In the genomic region with DNA sequence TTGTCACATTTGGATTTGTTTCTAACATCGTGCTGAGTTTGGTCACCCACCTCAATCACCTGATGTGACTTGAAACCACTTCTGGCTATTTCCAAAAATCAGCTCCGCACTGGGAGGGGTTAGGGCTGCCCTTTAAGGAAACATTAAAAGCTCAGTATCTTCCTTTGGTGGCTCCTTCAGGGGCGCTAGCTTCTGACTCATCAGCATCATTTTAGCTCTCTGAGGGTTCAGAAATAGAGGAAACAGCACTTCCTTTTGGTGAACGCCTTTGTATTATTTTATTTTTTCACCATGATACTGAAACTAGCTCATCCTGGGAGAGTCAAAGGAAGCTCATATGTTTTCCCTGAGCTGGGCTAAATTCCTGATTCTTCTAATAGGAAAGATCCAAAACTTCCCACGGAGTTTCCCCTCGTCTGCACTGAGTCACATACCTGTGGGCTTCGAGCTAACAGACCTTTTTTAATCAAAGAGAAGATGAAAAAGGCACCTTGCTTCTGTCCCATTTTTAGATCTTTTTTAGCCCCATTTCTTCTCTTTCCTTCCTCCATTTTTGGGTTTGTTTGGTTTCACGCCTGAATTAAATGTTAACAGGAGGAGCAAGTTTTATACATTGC, we compare ENCODE assay signal across 9 cellular contexts. TPM values are rescaled to one million over a fixed set of nuclear protein-coding genes. Genes with fewer than 3 reads are reported as not detected.
A peak's percentile ranks its signal among the peaks of the same experiment; 100 is the strongest.
DNase-seq lines count a peak whose midpoint lies in the region; ATAC-seq, FAIRE-seq and TF ChIP-seq lines count a peak whose summit lies in the region.
"Had no signal": no experiment of that assay in that cellular context is flagged by ENCODE, and none has a peak within 500 bp of the region (broad histone marks: within the 10 kb centered on the region; RNA-seq: fewer than 3 reads in every experiment).

No MANE protein-coding gene starts in this region.

- DNase-seq in Karpas-422 (peak; percentile 75), NCI-H146 (lab: John Stamatoyannopoulos, UW) (no peak), NCI-H2227 treated with DMSO at 0.1 percent for 48 hours (lab: John Stamatoyannopoulos, UW) (no peak), H54 (ENCODE audit: insufficient read length, low spot score) (no peak), NCI-H2196 (lab: John Stamatoyannopoulos, UW; ENCODE audit: unreplicated experiment) (no peak)
- no peak for DNase-seq in effector memory CD8-positive, alpha-beta T cell

- no peaks in the 10 kb centered on the region for H3K27me3 ChIP-seq in Karpas-422 (ENCODE audit: low read length)

- no peaks in the 10 kb centered on the region for H3K9me2 ChIP-seq in Karpas-422 (replicated peaks; ENCODE audit: insufficient read depth, low read length)

- H3K9me3 ChIP-seq in Karpas-422 (ENCODE audit: low read length), result no peaks in the 10 kb centered on the region

- H4K20me1 ChIP-seq in Karpas-422 (ENCODE audit: insufficient read depth, low read depth, low read length), result no peaks in the 10 kb centered on the region

- peaks cover 22% of the 10 kb centered on the region for H3K4me1 ChIP-seq in Karpas-422 (ENCODE audit: low read length)

- H3K36me3 ChIP-seq in Karpas-422 (ENCODE audit: insufficient read depth, low read length), result no peaks in the 10 kb centered on the region

- peak overlapping the region; percentile 9 to 92 for H3K27ac Mint-ChIP-seq in effector memory CD8-positive, alpha-beta T cell

- H3K36me3 Mint-ChIP-seq in effector memory CD8-positive, alpha-beta T cell (ENCODE audit: insufficient read depth), result no peaks in the 10 kb centered on the region

- peak overlapping the region; percentile 45 for H3K4me2 ChIP-seq in Karpas-422 (ENCODE audit: low read depth, low read length, poor library complexity, severe bottlenecking)
- H3K4me2 ChIP-seq: KMS-11 had no signal

- peak; percentile 95 for ATAC-seq in GM18499 (IDR thresholded peaks at IDR 0.05; ENCODE audit: insufficient read depth, unreplicated experiment)
- peak; percentile 90 for ATAC-seq in GM21528 (IDR thresholded peaks at IDR 0.05; ENCODE audit: low FRiP score, unreplicated experiment)
- peak; percentile 81 for ATAC-seq in effector memory CD8-positive, alpha-beta T cell (replicated peaks)

- no peak overlapping the region for H3K27ac ChIP-seq in Karpas-422 (ENCODE audit: low read length)
- H3K27ac ChIP-seq: KMS-11 had no signal

- no peaks in the 10 kb centered on the region for H3K27me3 Mint-ChIP-seq in effector memory CD8-positive, alpha-beta T cell

- peaks cover 0 to 3% of the 10 kb centered on the region in 2 donors for H3K9me3 Mint-ChIP-seq in effector memory CD8-positive, alpha-beta T cell

- H3K4me1 Mint-ChIP-seq in effector memory CD8-positive, alpha-beta T cell (ENCODE audit: low read depth in 2 of 2), result peaks cover 15% of the 10 kb centered on the region in 2 donors

- TF ChIP-seq POLR2A in H54 (IDR thresholded peaks at IDR 0.05; ENCODE audit: low read depth, low read length), result no peak

- H3K9ac ChIP-seq in Karpas-422 (ENCODE audit: low read length), result peak overlapping the region; percentile 15; the same call in 1 of the 2 replicates
- H3K9ac ChIP-seq: KMS-11 had no signal

- peak overlapping the region; percentile 8; the same call in 1 of the 2 replicates for H3K4me3 ChIP-seq in Karpas-422 (ENCODE audit: low read length)

- no peaks in the 10 kb centered on the region for H3K79me2 ChIP-seq in Karpas-422 (ENCODE audit: low read length)

- peak overlapping the region; percentile 0 to 59 for H3K4me3 Mint-ChIP-seq in effector memory CD8-positive, alpha-beta T cell

- peak overlapping the region; percentile 3; the same call in 1 of the 2 replicates for H2AFZ ChIP-seq in Karpas-422 (ENCODE audit: low read length)

- FAIRE-seq in H54 (lab: Jason Lieb, UNC), result no peak

RNA-seq across cellular contexts. Expression of a gene that starts 48.2 kb away (rescaled TPM):
- total RNA-seq in Karpas-422 (2014; rRNA removed; shearing (Covaris generic); ENCODE audit: low replicate concordance), result 1.2 TPM in 1 of 2 replicates, not detected in the other
